11 cellular contexts compared by ENCODE assay signal in genomic region chr21:43262427-43262826, GRCh38.
A peak's percentile ranks its signal among the peaks of the same experiment; 100 is the strongest.
DNase-seq lines count a peak whose midpoint lies in the region; ATAC-seq and TF ChIP-seq lines count a peak whose summit lies in the region.
"Had no signal": no experiment of that assay in that cellular context is flagged by ENCODE, and none has a peak within 500 bp of the region (broad histone marks: within the 10 kb centered on the region; RNA-seq: fewer than 3 reads in every experiment).

No MANE protein-coding gene starts in this region.

- H3K27me3 ChIP-seq in H9 (ENCODE audit: insufficient read depth, low read length): no peaks in the 10 kb centered on the region
- H3K27me3 ChIP-seq: ascending aorta had no signal

- H2AK5ac ChIP-seq in H9 (ENCODE audit: insufficient read length, low read length): no peak overlapping the region

- peaks cover 0 to 2% of the 10 kb centered on the region in 2 experiments; a peak in 1 of 4 replicates for H3K4me1 Mint-ChIP-seq in H9

- H3K4me3 ChIP-seq in coronary artery: no peak overlapping the region
- H3K4me3 ChIP-seq in iPS-18c (ENCODE audit: insufficient read depth, low read depth, low read length): peak overlapping the region; percentile 40; the same call in 1 of the 2 replicates
- H3K4me3 ChIP-seq: ascending aorta had no signal

- H3K27me3 Mint-ChIP-seq in H9 (ENCODE audit: low read depth): peaks cover 3% of the 10 kb centered on the region; the same call in 1 of the 2 replicates
- H3K27me3 Mint-ChIP-seq: CD4-positive, alpha-beta T cell had no signal

- H3K4me3 Mint-ChIP-seq in H9: no peak overlapping the region
- H3K4me3 Mint-ChIP-seq: CD4-positive, alpha-beta T cell had no signal

- H3K9me3 ChIP-seq in H9 (ENCODE audit: control insufficient read depth, low read depth, low read length) (no peaks in the 10 kb centered on the region), iPS-18c (ENCODE audit: control insufficient read depth, insufficient read depth, low read length) (peaks cover 5% of the 10 kb centered on the region)
- H3K9me3 ChIP-seq: ascending aorta had no signal

- H3K4ac ChIP-seq in H9 (ENCODE audit: low read depth, low read length): no peak overlapping the region

- no peaks in the 10 kb centered on the region for H3K4me1 ChIP-seq in H9 (ENCODE audit: insufficient read depth, low read length)
- H3K4me1 ChIP-seq: ascending aorta had no signal

- no peaks in the 10 kb centered on the region for H3K79me2 ChIP-seq in H9 (ENCODE audit: insufficient read depth, low read length)

- no peak overlapping the region for H3K23ac ChIP-seq in H9 (ENCODE audit: insufficient read length, low read depth, low read length)

- DNase-seq in H9 (peak; percentile 77), coronary artery (ENCODE audit: low spot score) (peak; percentile 85), pulmonary artery endothelial cell (ENCODE audit: low read depth, low spot score) (peak; percentile 8), NCI-H774 (lab: John Stamatoyannopoulos, UW) (no peak)
- DNase-seq in activated CD4-positive, alpha-beta T cell treated with anti-CD3 and anti-CD28 coated beads, Interleukin-2, amount 50 U/mL, for 48 hours: no peak
- DNase-seq: CD4-positive, alpha-beta T cell; T-helper 9 cell had no signal

- no peaks in the 10 kb centered on the region for H3K79me1 ChIP-seq in H9 (ENCODE audit: insufficient read depth, low read depth, low read length, poor library complexity, severe bottlenecking)

- TF ChIP-seq CTCF in H9 (conservative IDR thresholded peaks at IDR 0.05) (no peak), coronary artery (IDR thresholded peaks at IDR 0.05) (no peak)

- peaks cover 0 to 5% (median 3%) of the 10 kb centered on the region in 3 experiments; a peak in 2 of 7 replicates for H3K36me3 Mint-ChIP-seq in H9 (ENCODE audit: insufficient read depth in 1 of 3, low read depth in 3 of 3)

- peaks cover 7% of the 10 kb centered on the region in 2 experiments; a peak in 4 of 5 replicates for H3K9me3 Mint-ChIP-seq in H9
- H3K9me3 Mint-ChIP-seq: CD4-positive, alpha-beta T cell had no signal

- H2AFZ ChIP-seq in H9 (ENCODE audit: low read length): no peak overlapping the region

- no peak overlapping the region for H3T11ph ChIP-seq in H9 (ENCODE audit: low read length)

- no peak overlapping the region for H2BK5ac ChIP-seq in H9 (ENCODE audit: insufficient read length, low read length)

- no peak overlapping the region for H3K56ac ChIP-seq in H9 (ENCODE audit: insufficient read length, low read depth, low read length)

- no peak for ATAC-seq in GM21737 (IDR thresholded peaks at IDR 0.05; ENCODE audit: unreplicated experiment)
- no peak for ATAC-seq in HG03175 (IDR thresholded peaks at IDR 0.05; ENCODE audit: unreplicated experiment)

- no peak overlapping the region for H4K8ac ChIP-seq in H9 (replicated peaks; ENCODE audit: insufficient read length, low read depth, low read length)

- H3K9ac ChIP-seq in H9 (ENCODE audit: extremely low read depth, insufficient read length, low read length): no peak overlapping the region

- no peak overlapping the region for H3K27ac ChIP-seq in H9 (ENCODE audit: insufficient read length, low read depth, low read length)
- no peak overlapping the region for H3K27ac ChIP-seq in coronary artery
- H3K27ac ChIP-seq: ascending aorta had no signal

- H3K14ac ChIP-seq in H9 (ENCODE audit: insufficient read depth, low read length): no peak overlapping the region

- H3K23me2 ChIP-seq in H9 (ENCODE audit: insufficient read length, low read depth, low read length, poor library complexity, severe bottlenecking): peaks cover 5% of the 10 kb centered on the region

- H3K27ac Mint-ChIP-seq in H9: no peak overlapping the region
- H3K27ac Mint-ChIP-seq: CD4-positive, alpha-beta T cell had no signal

- peaks cover 5% of the 10 kb centered on the region for H4K20me1 ChIP-seq in H9 (ENCODE audit: control insufficient read depth, insufficient read depth, insufficient read length)

- H4K5ac ChIP-seq in H9 (ENCODE audit: insufficient read length, low read depth, low read length): no peak overlapping the region

- H4K91ac ChIP-seq in H9 (ENCODE audit: insufficient read length, low read depth, low read length): no peak overlapping the region

- no CpG with 5 or more reads among the region's 1 CpG for WGBS in H9 (ENCODE audit: extremely low coverage, insufficient read length, low lambda C conversion rate)

- no peak overlapping the region for H3K18ac ChIP-seq in H9 (ENCODE audit: insufficient read length, low read depth, low read length)

- no peak overlapping the region for H2BK120ac ChIP-seq in H9 (ENCODE audit: low read depth, low read length, poor library complexity, severe bottlenecking)

- H3K4me2 ChIP-seq in H9 (ENCODE audit: insufficient read depth, insufficient read length, low read length): no peak overlapping the region

- no peak overlapping the region for H2BK15ac ChIP-seq in H9 (ENCODE audit: low read depth, low read length)

- H2BK20ac ChIP-seq in H9 (ENCODE audit: low read depth, low read length, poor library complexity, severe bottlenecking): no peak overlapping the region

- H2BK12ac ChIP-seq in H9 (ENCODE audit: insufficient read length, low read depth, low read length): no peak overlapping the region

Comparison
In these comparisons a context has a peak if more than half of its experiments do, and no peak if none do; other contexts are left out.
1. DNase-seq: peak in H9 (single experiment), coronary artery (single experiment) and pulmonary artery endothelial cell (single experiment); none in activated CD4-positive, alpha-beta T cell treated with anti-CD3 and anti-CD28 coated beads, Interleukin-2, amount 50 U/mL, for 48 hours (0 of 2) and NCI-H774 (single experiment).